ENCODE assay signal across 8 cellular contexts in the genomic region with DNA sequence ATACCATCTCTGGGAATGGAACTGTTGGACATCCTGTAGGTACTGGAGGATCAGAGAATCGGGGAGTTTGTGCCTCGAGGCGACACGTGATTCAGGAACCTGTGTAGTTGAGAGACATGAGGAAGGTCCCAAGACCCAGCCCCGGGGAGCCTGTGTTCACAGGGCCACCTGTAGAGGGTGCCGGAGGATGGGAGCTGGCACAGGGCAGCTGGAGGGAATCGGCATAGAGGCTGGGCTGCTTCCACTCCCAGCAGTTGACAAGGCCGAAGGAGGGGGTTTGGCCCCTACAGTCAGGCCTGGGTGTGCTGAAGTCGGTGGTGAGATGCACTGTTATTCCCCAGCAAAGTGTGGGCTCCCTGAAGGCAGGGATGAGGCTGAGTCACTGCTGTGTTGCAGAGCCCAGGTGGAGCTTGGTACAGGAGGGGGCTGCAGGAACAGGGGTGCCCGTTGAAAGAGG. TPM values are rescaled to one million over a fixed set of nuclear protein-coding genes. Genes with fewer than 3 reads are reported as not detected.
DNase-seq lines count a peak whose midpoint lies in the region; ATAC-seq and TF ChIP-seq lines count a peak whose summit lies in the region.

No MANE protein-coding gene starts in this region.

- DNase-seq in MCF 10A (ENCODE audit: unreplicated experiment), result peak; percentile 31
- no peak for DNase-seq in breast epithelium (ENCODE audit: low spot score in 2 of 2)
- DNase-seq in choroid plexus epithelial cell (ENCODE audit: low read depth), result no peak
- no peak for DNase-seq in type B pancreatic cell (ENCODE audit: extremely low spot score, unreplicated experiment)
- DNase-seq in ureter (ENCODE audit: low spot score), result no peak
- no peak for DNase-seq in testis

- H3K36me3 Mint-ChIP-seq in MCF 10A (ENCODE audit: insufficient read depth, unreplicated experiment), result peaks cover 38% of the 10 kb centered on the region
- peaks cover 5% of the 10 kb centered on the region for H3K36me3 Mint-ChIP-seq in type B pancreatic cell

- H3K27me3 Mint-ChIP-seq in MCF 10A (ENCODE audit: insufficient read depth, unreplicated experiment) (no peaks in the 10 kb centered on the region), type B pancreatic cell (no peaks in the 10 kb centered on the region)

- H3K4me1 Mint-ChIP-seq in MCF 10A (ENCODE audit: insufficient read depth, unreplicated experiment) (peaks cover 33% of the 10 kb centered on the region), type B pancreatic cell (ENCODE audit: unreplicated experiment) (peaks cover 19% of the 10 kb centered on the region)

- BruUV-seq in MCF 10A (replicated peaks; lab: Mats Ljungman, UMichigan), result no TSS peak

- 32 to 38% methylated on average over 9 to 10 of the region's 10 CpGs for WGBS in testis, 2 donors

- POLR2A ChIA-PET in MCF 10A (lab: Yijun Ruan, JAX), result interaction anchor here (1.5 to 2.3 kb wide), 3 partner anchors 10 to 131 kb away, joined by 3 to 8 read pairs (median 8); a partner anchor contains a TSS

- no peak overlapping the region for H2AFZ ChIP-seq in OCI-LY3 (ENCODE audit: low read depth, low read length)

- H3K36me3 ChIP-seq in breast epithelium (no peaks in the 10 kb centered on the region), OCI-LY3 (replicated peaks; ENCODE audit: low read depth, low read length) (peaks cover 42% of the 10 kb centered on the region), testis (ENCODE audit: low read depth, missing control alignments) (no peaks in the 10 kb centered on the region)

- CTCF ChIA-PET in MCF 10A (lab: Yijun Ruan, JAX), result interaction anchor here (0.5 to 3.7 kb wide), 6 partner anchors 8 to 475 kb away, joined by 3 to 25 read pairs (median 3); no protein-coding TSS in a partner anchor

- H3K4me2 ChIP-seq in OCI-LY3 (ENCODE audit: low read length), result no peak overlapping the region

- no peak for TF ChIP-seq POLR2A in breast epithelium (IDR thresholded peaks at IDR 0.05)
- no peak for TF ChIP-seq POLR2A in testis (IDR thresholded peaks at IDR 0.05)

- H3K4me3 Mint-ChIP-seq in MCF 10A (ENCODE audit: unreplicated experiment) (no peak overlapping the region), type B pancreatic cell (no peak overlapping the region)

- H3K27ac ChIP-seq in breast epithelium (peak overlapping the region in 1 of 2 donors; percentile 21), OCI-LY3 (ENCODE audit: low read length) (no peak overlapping the region), testis (peak overlapping the region in 1 of 2 donors; percentile 88)

- ATAC-seq in GM21529 (IDR thresholded peaks at IDR 0.05; ENCODE audit: unreplicated experiment), result no peak

- H3K27ac Mint-ChIP-seq in MCF 10A (ENCODE audit: low read depth, unreplicated experiment) (no peak overlapping the region), type B pancreatic cell (peak overlapping the region; percentile 29)

- H3K4me1 ChIP-seq in breast epithelium (peaks cover 0 to 19% of the 10 kb centered on the region in 2 donors), OCI-LY3 (ENCODE audit: low read length) (peaks cover 10% of the 10 kb centered on the region), testis (peaks cover 47% of the 10 kb centered on the region)

- peaks cover 4% of the 10 kb centered on the region; the same call in 1 of the 2 replicates for H3K79me2 ChIP-seq in OCI-LY3 (ENCODE audit: low read length)

- H3K27me3 ChIP-seq in breast epithelium (no peaks in the 10 kb centered on the region), OCI-LY3 (ENCODE audit: low read depth, low read length) (no peaks in the 10 kb centered on the region), testis (no peaks in the 10 kb centered on the region)

- no peak overlapping the region for H3K9ac ChIP-seq in OCI-LY3 (ENCODE audit: low read length)

- peaks cover 8% of the 10 kb centered on the region for H3K9me3 Mint-ChIP-seq in MCF 10A (ENCODE audit: unreplicated experiment)
- no peaks in the 10 kb centered on the region for H3K9me3 Mint-ChIP-seq in type B pancreatic cell

- no peak overlapping the region for H3K4me3 ChIP-seq in breast epithelium
- H3K4me3 ChIP-seq in OCI-LY3 (ENCODE audit: low read length), result no peak overlapping the region
- no peak overlapping the region for H3K4me3 ChIP-seq in choroid plexus epithelial cell (ENCODE audit: low read depth, low read length)
- H3K4me3 ChIP-seq in testis, result no peak overlapping the region

- H3K9me3 ChIP-seq in breast epithelium (no peaks in the 10 kb centered on the region), OCI-LY3 (ENCODE audit: insufficient read depth, low read length) (no peaks in the 10 kb centered on the region), testis (no peaks in the 10 kb centered on the region)

- H4K20me1 ChIP-seq in OCI-LY3 (ENCODE audit: insufficient read depth, low read length), result peaks cover 25% of the 10 kb centered on the region; the same call in 1 of the 2 replicates

- intact Hi-C loops in MCF 10A (cut with micrococcal nuclease), result no loop called here
- intact Hi-C loops in breast epithelium (cut with DNase I; ENCODE audit: low total_unique reads), result no loop called here
- intact Hi-C loops in testis (cut with DNase I; ENCODE audit: low total_unique reads), result no loop called here

- TF ChIP-seq CTCF in MCF 10A (IDR thresholded peaks at IDR 0.05; ENCODE audit: unreplicated experiment), result peak; percentile 7
- TF ChIP-seq CTCF in breast epithelium (IDR thresholded peaks at IDR 0.05), result peak in 1 of 3 donors; percentile 10
- TF ChIP-seq CTCF in OCI-LY3 (IDR thresholded peaks at IDR 0.05; ENCODE audit: low read depth, low read length), result peak; percentile 49
- TF ChIP-seq CTCF in choroid plexus epithelial cell (conservative IDR thresholded peaks at IDR 0.05; ENCODE audit: low read depth, low read length), result peak; percentile 29
- peak; percentile 31 for TF ChIP-seq CTCF in type B pancreatic cell (conservative IDR thresholded peaks at IDR 0.05)
- TF ChIP-seq CTCF in testis (IDR thresholded peaks at IDR 0.05), result peak in 1 of 3 experiments; percentile 20

RNA-seq across cellular contexts. Expression of a gene that starts 2.5 kb away (rescaled TPM):
- 6.8 and 7.7 TPM in 2 replicates for total RNA-seq in MCF 10A (2022)
- total RNA-seq in breast epithelium, result 10 to 100 TPM in 2 of 3 donors, 1 to 10 TPM in 1; 7.4 to 42.9 (median 40.2) TPM
- 278 and 303 TPM in 2 replicates for total RNA-seq in type B pancreatic cell (ENCODE audit: low replicate concordance)
- total RNA-seq in ureter, result 116 TPM
- total RNA-seq in testis, result 1,000 to 10,000 TPM in 1 of 2 donors, 100 to 1,000 TPM in 1; 1,000 to 1,122 TPM
- 493 TPM for polyA plus RNA-seq in testis (ENCODE audit: insufficient read depth, low read depth, low replicate concordance)

RNA-seq across cellular contexts. Expression of a gene that starts 21.3 kb away (rescaled TPM):
- total RNA-seq in MCF 10A (2022), result 22.3 and 26.3 TPM in 2 replicates
- 10 to 100 TPM; 29.4 to 71.8 (median 46.7) TPM for total RNA-seq in breast epithelium
- 76.7 and 99.0 TPM in 2 replicates for total RNA-seq in type B pancreatic cell (ENCODE audit: low replicate concordance)
- total RNA-seq in ureter, result 74.7 TPM
- total RNA-seq in testis, result 100 to 1,000 TPM in 1 of 2 donors, 10 to 100 TPM in 1; 90.3 to 118 TPM
- polyA plus RNA-seq in testis (ENCODE audit: insufficient read depth, low read depth, low replicate concordance), result 80.5 TPM

RNA-seq across cellular contexts. Expression of a gene that starts 43.0 kb away (rescaled TPM):
- total RNA-seq in MCF 10A (2022) (not detected in 2 replicates), breast epithelium (10 to 100 TPM in 1 of 3 donors, 1 to 10 TPM in 2; 3.9 to 27.2 (median 7.2) TPM), type B pancreatic cell (ENCODE audit: low replicate concordance) (0.19 TPM in 1 of 2 replicates, not detected in the other), ureter (3.6 TPM), testis (1 to 10 TPM; 1.6 to 4.0 TPM)
- polyA plus RNA-seq in testis (ENCODE audit: insufficient read depth, low read depth, low replicate concordance), result 3.4 TPM

RNA-seq across cellular contexts. Expression of a gene that starts 54.5 kb away (rescaled TPM):
- 193 and 288 TPM in 2 replicates for total RNA-seq in MCF 10A (2022)
- 10 to 100 TPM in 1 of 3 donors, 1 to 10 TPM in 2; 2.7 to 60.3 (median 9.2) TPM for total RNA-seq in breast epithelium
- 102 and 106 TPM in 2 replicates for total RNA-seq in type B pancreatic cell (ENCODE audit: low replicate concordance)
- 84.1 TPM for total RNA-seq in ureter
- 1 to 10 TPM in 1 of 2 donors, under 1 TPM in 1; 0.93 to 2.5 TPM for total RNA-seq in testis
- polyA plus RNA-seq in testis (ENCODE audit: insufficient read depth, low read depth, low replicate concordance), result 1.0 TPM
